In the genomic region with DNA sequence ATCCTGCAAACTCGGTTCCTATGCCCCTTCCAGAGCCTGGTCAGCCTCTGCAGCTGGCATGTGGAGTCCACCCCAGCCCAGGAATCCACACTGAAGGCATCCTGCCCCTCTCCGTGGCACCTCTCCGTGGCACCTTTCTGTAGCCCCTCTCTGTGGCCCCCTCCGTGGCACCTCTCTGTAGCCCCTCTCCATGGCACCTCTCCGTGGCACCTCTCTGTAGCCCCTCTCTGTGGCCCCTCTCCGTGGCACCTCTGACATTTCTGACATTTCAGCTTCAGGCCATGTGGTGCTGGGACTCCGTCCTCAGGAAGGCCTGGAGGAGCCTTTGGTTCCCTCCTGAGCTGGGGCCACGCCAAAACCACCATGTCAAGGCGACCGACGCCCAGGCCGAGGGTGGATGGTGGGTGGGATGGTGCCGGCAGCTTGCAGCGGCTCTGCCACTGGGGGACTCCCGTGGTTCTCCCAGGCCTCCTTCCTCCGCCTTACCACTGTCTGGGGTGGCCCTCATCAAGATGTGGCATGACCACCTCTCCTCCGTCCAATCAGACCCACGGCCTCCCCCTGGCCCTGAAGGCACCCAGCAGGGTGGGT, we compare ENCODE assay signal across 21 cellular contexts.
"Had no signal": no experiment of that assay in that cellular context is flagged by ENCODE, and none has a peak within 500 bp of the region (broad histone marks: within the 10 kb centered on the region; RNA-seq: fewer than 3 reads in every experiment).

No MANE protein-coding gene starts in this region.

- DNase-seq: cortex of kidney; effector CD8-positive, alpha-beta T cell; foreskin melanocyte; lower lobe of right lung; mesenchymal stem cell; naive B cell; nephron progenitor cell; sigmoid colon; stimulated activated CD4-positive, alpha-beta T cell treated with anti-CD3 and anti-CD28 coated beads, Interleukin-2, amount 100 ng/mL, for 24 hours; stimulated activated CD4-positive, alpha-beta T cell treated with anti-CD3 and anti-CD28 coated beads, Interleukin-4, amount 100 ng/mL, for 4 hours; stimulated activated naive B cell treated with anti-CD40 and anti-IgM and Interleukin-4, amounts not matched to agents 10 μg/mL and 1 μg/mL and 100 μg/mL, for 72 hours; stimulated activated naive CD8-positive, alpha-beta T cell treated with anti-CD3 and anti-CD28 coated beads, Interleukin-15, amount 100 ng/mL, for 72 hours; testis; upper lobe of right lung had no signal

- H3K4me1 Mint-ChIP-seq: naive B cell; stimulated activated naive B cell treated with anti-CD40 and anti-IgM and Interleukin-4, amounts not matched to agents 10 μg/mL and 1 μg/mL and 100 μg/mL, for 72 hours; stimulated activated naive CD8-positive, alpha-beta T cell treated with anti-CD3 and anti-CD28 coated beads, Interleukin-15, amount 100 ng/mL, for 72 hours had no signal

- H3K36me3 ChIP-seq: lower lobe of right lung, neutrophil, sigmoid colon, tibial nerve, upper lobe of right lung, vagina had no signal

- H3K4me3 ChIP-seq: dorsolateral prefrontal cortex, hepatocyte, lower lobe of right lung, sigmoid colon, skin epidermis, testis, tibial nerve, upper lobe of right lung, vagina had no signal

- H3K79me2 ChIP-seq: hepatocyte had no signal

- H3K4me2 ChIP-seq: hepatocyte had no signal

- H3K4me3 Mint-ChIP-seq: naive B cell; nephron progenitor cell; stimulated activated naive B cell treated with anti-CD40 and anti-IgM and Interleukin-4, amounts not matched to agents 10 μg/mL and 1 μg/mL and 100 μg/mL, for 72 hours; stimulated activated naive CD8-positive, alpha-beta T cell treated with anti-CD3 and anti-CD28 coated beads, Interleukin-15, amount 100 ng/mL, for 72 hours had no signal

- H2AFZ ChIP-seq: hepatocyte had no signal

- H3K27ac ChIP-seq: dorsolateral prefrontal cortex, hepatocyte, lower lobe of right lung, neutrophil, sigmoid colon, skin epidermis, testis, tibial nerve, upper lobe of right lung, vagina had no signal

- H3K4me1 ChIP-seq: lower lobe of right lung, sigmoid colon, testis, tibial nerve, upper lobe of right lung had no signal

- H3K9me3 ChIP-seq: neutrophil, sigmoid colon, testis, upper lobe of right lung, vagina had no signal

- ATAC-seq: left lobe of liver; lower lobe of right lung; stimulated activated naive B cell treated with anti-CD40 and anti-IgM and Interleukin-4, amounts not matched to agents 10 μg/mL and 1 μg/mL and 100 μg/mL, for 72 hours; stimulated activated naive CD8-positive, alpha-beta T cell treated with anti-CD3 and anti-CD28 coated beads, Interleukin-15, amount 100 ng/mL, for 72 hours; upper lobe of right lung had no signal

- H3K27ac Mint-ChIP-seq: nephron progenitor cell; stimulated activated naive B cell treated with anti-CD40 and anti-IgM and Interleukin-4, amounts not matched to agents 10 μg/mL and 1 μg/mL and 100 μg/mL, for 72 hours; stimulated activated naive CD8-positive, alpha-beta T cell treated with anti-CD3 and anti-CD28 coated beads, Interleukin-15, amount 100 ng/mL, for 72 hours had no signal
